Comparison of ENCODE assay signal across 1 cellular context in genomic region chr18:6355789-6356589, GRCh38.
TF ChIP-seq lines count a peak whose summit lies in the region.

No MANE protein-coding gene starts in this region.

TF ChIP-seq in GM23338, 12 proteins besides CTCF, POLR2A, EP300 and RAD21 (continued from another document):
- TF ChIP-seq ZNF462 (CRISPR knock-in tag; IDR thresholded peaks at IDR 0.05) = no peak
- TF ChIP-seq STAT1 (IDR thresholded peaks at IDR 0.05; ENCODE audit: unreplicated experiment) = no peak
- no peak for TF ChIP-seq POLR2AphosphoS5 (IDR thresholded peaks at IDR 0.05; ENCODE audit: low read depth)
- no peak for TF ChIP-seq ZNF114 (CRISPR knock-in tag; IDR thresholded peaks at IDR 0.05)
- TF ChIP-seq CREB1 (CRISPR knock-in tag; IDR thresholded peaks at IDR 0.05; ENCODE audit: low read depth) = no peak
- TF ChIP-seq JUNB (IDR thresholded peaks at IDR 0.05; ENCODE audit: unreplicated experiment) = no peak
- no peak for TF ChIP-seq ZNF331 (CRISPR knock-in tag; IDR thresholded peaks at IDR 0.05; ENCODE audit: low read depth)
- TF ChIP-seq, protein P1, sequence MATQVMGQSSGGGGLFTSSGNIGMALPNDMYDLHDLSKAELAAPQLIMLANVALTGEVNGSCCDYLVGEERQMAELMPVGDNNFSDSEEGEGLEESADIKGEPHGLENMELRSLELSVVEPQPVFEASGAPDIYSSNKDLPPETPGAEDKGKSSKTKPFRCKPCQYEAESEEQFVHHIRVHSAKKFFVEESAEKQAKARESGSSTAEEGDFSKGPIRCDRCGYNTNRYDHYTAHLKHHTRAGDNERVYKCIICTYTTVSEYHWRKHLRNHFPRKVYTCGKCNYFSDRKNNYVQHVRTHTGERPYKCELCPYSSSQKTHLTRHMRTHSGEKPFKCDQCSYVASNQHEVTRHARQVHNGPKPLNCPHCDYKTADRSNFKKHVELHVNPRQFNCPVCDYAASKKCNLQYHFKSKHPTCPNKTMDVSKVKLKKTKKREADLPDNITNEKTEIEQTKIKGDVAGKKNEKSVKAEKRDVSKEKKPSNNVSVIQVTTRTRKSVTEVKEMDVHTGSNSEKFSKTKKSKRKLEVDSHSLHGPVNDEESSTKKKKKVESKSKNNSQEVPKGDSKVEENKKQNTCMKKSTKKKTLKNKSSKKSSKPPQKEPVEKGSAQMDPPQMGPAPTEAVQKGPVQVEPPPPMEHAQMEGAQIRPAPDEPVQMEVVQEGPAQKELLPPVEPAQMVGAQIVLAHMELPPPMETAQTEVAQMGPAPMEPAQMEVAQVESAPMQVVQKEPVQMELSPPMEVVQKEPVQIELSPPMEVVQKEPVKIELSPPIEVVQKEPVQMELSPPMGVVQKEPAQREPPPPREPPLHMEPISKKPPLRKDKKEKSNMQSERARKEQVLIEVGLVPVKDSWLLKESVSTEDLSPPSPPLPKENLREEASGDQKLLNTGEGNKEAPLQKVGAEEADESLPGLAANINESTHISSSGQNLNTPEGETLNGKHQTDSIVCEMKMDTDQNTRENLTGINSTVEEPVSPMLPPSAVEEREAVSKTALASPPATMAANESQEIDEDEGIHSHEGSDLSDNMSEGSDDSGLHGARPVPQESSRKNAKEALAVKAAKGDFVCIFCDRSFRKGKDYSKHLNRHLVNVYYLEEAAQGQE (IDR thresholded peaks at IDR 0.05; ENCODE audit: unreplicated experiment) = no peak
